In genomic region chr6:53845290-53846073, GRCh38 we compare ENCODE assay signal across 20 cellular contexts. TPM values are rescaled to one million over a fixed set of nuclear protein-coding genes. Genes with fewer than 3 reads are reported as not detected.
DNase-seq lines count a peak whose midpoint lies in the region; ATAC-seq and TF ChIP-seq lines count a peak whose summit lies in the region.
"Had no signal": no experiment of that assay in that cellular context is flagged by ENCODE, and none has a peak within 500 bp of the region (broad histone marks: within the 10 kb centered on the region; RNA-seq: fewer than 3 reads in every experiment).

No MANE protein-coding gene starts in this region.

- intact Hi-C loops in activated CD4-positive, alpha-beta T cell treated with anti-CD3 and anti-CD28 coated beads, Interleukin-2, amount 10 ng/mL, durations not matched to agents 24 days and 14 days (cut with micrococcal nuclease) = no loop called here

- H3K4me3 ChIP-seq in BLaER1 = no peak overlapping the region; the same call in 1 of the 2 replicates
- H3K4me3 ChIP-seq in DND-41 (ENCODE audit: low read depth in 1 of 2, low read length in 2 of 2) = no peak overlapping the region; a peak in 1 of 4 replicates
- H3K4me3 ChIP-seq in Jurkat, Clone E6-1 (ENCODE audit: low read length) = peak overlapping the region; percentile 26
- H3K4me3 ChIP-seq in brain microvascular endothelial cell (ENCODE audit: low read depth, low read length) = no peak overlapping the region
- H3K4me3 ChIP-seq: GM12878, GM23248 had no signal

- H3K36me3 ChIP-seq in BLaER1 (peaks cover 13% of the 10 kb centered on the region; the same call in 1 of the 2 replicates), DND-41 (ENCODE audit: insufficient read depth, low read length) (peaks cover 15% of the 10 kb centered on the region), brain microvascular endothelial cell (replicated peaks) (no peaks in the 10 kb centered on the region)

- peaks cover 7% of the 10 kb centered on the region for H3K9me3 Mint-ChIP-seq in progenitor cell of endocrine pancreas (ENCODE audit: low read depth)
- no peaks in the 10 kb centered on the region for H3K9me3 Mint-ChIP-seq in activated CD4-positive, alpha-beta T cell treated with anti-CD3 and anti-CD28 coated beads, Interleukin-2, amount 10 ng/mL, durations not matched to agents 24 days and 14 days

- no peaks in the 10 kb centered on the region for H3K27me3 Mint-ChIP-seq in progenitor cell of endocrine pancreas
- H3K27me3 Mint-ChIP-seq in activated CD4-positive, alpha-beta T cell treated with anti-CD3 and anti-CD28 coated beads, Interleukin-2, amount 10 ng/mL, durations not matched to agents 24 days and 14 days = no peaks in the 10 kb centered on the region
- H3K27me3 Mint-ChIP-seq: B cell; CD4-positive, alpha-beta memory T cell had no signal

- H3K27ac Mint-ChIP-seq in progenitor cell of endocrine pancreas = peak overlapping the region; percentile 24
- no peak overlapping the region for H3K27ac Mint-ChIP-seq in activated CD4-positive, alpha-beta T cell treated with anti-CD3 and anti-CD28 coated beads, Interleukin-2, amount 10 ng/mL, durations not matched to agents 24 days and 14 days
- H3K27ac Mint-ChIP-seq: B cell; CD4-positive, alpha-beta memory T cell had no signal

- H3K4me2 ChIP-seq in BLaER1 (peak overlapping the region; percentile 74), DND-41 (ENCODE audit: insufficient read depth, low read length) (peak overlapping the region; percentile 48)

- H3K9me3 ChIP-seq in BLaER1 = peaks cover 12% of the 10 kb centered on the region
- peaks cover 3% of the 10 kb centered on the region for H3K9me3 ChIP-seq in DND-41 (ENCODE audit: insufficient read depth, low read length, severe bottlenecking)
- H3K9me3 ChIP-seq: Caco-2 had no signal

- ATAC-seq in DND-41 (ENCODE audit: insufficient read depth, low read depth) = peak; percentile 85
- no peak for ATAC-seq in HG02981 (IDR thresholded peaks at IDR 0.05; ENCODE audit: unreplicated experiment)
- ATAC-seq: GM12878 had no signal

- peaks cover 81% of the 10 kb centered on the region for H3K79me2 ChIP-seq in DND-41 (ENCODE audit: insufficient read depth, low read length)

- H3K4me1 Mint-ChIP-seq in progenitor cell of endocrine pancreas (ENCODE audit: low read depth) = peaks cover 7% of the 10 kb centered on the region
- no peaks in the 10 kb centered on the region for H3K4me1 Mint-ChIP-seq in activated CD4-positive, alpha-beta T cell treated with anti-CD3 and anti-CD28 coated beads, Interleukin-2, amount 10 ng/mL, durations not matched to agents 24 days and 14 days
- H3K4me1 Mint-ChIP-seq: B cell had no signal

- TF ChIP-seq CTCF in DND-41 (IDR thresholded peaks at IDR 0.05; ENCODE audit: borderline replicate concordance, extremely low read depth, low read length, poor library complexity, severe bottlenecking) = no peak
- TF ChIP-seq CTCF in progenitor cell of endocrine pancreas (IDR thresholded peaks at IDR 0.05; ENCODE audit: unreplicated experiment) = no peak
- TF ChIP-seq CTCF in brain microvascular endothelial cell (IDR thresholded peaks at IDR 0.05; ENCODE audit: low read depth, low read length, missing control alignments) = no peak

- no peak overlapping the region for H3K4me3 Mint-ChIP-seq in progenitor cell of endocrine pancreas (ENCODE audit: low read depth)
- no peak overlapping the region for H3K4me3 Mint-ChIP-seq in activated CD4-positive, alpha-beta T cell treated with anti-CD3 and anti-CD28 coated beads, Interleukin-2, amount 10 ng/mL, durations not matched to agents 24 days and 14 days
- H3K4me3 Mint-ChIP-seq: B cell; CD4-positive, alpha-beta memory T cell had no signal

- H3K36me3 Mint-ChIP-seq in progenitor cell of endocrine pancreas (ENCODE audit: insufficient read depth) = peaks cover 10% of the 10 kb centered on the region
- H3K36me3 Mint-ChIP-seq in activated CD4-positive, alpha-beta T cell treated with anti-CD3 and anti-CD28 coated beads, Interleukin-2, amount 10 ng/mL, durations not matched to agents 24 days and 14 days (ENCODE audit: low read depth) = no peaks in the 10 kb centered on the region

- H3K27ac ChIP-seq in BLaER1 = peak overlapping the region; percentile 57
- H3K27ac ChIP-seq in DND-41 (ENCODE audit: low read length) = peak overlapping the region; percentile 82
- H3K27ac ChIP-seq in brain microvascular endothelial cell = no peak overlapping the region
- H3K27ac ChIP-seq: 22Rv1, GM23248 had no signal

- in situ Hi-C loops in brain microvascular endothelial cell (cut with HindIII; ENCODE audit: low pct_ligation_motif_present, low sequenced_read_pairs) = no loop called here

- H4K20me1 ChIP-seq in BLaER1 (0 out of 2 replicates have a peak, but pooled peaks cover 7% of the 10 kb centered on the region), DND-41 (ENCODE audit: insufficient read depth, low read length) (peaks cover 2% of the 10 kb centered on the region; the same call in 1 of the 2 replicates)

- H3K27me3 ChIP-seq in BLaER1 (no peaks in the 10 kb centered on the region), DND-41 (ENCODE audit: insufficient read depth, low read length, poor library complexity) (no peaks in the 10 kb centered on the region), brain microvascular endothelial cell (replicated peaks) (no peaks in the 10 kb centered on the region)

- no peak overlapping the region for H2AFZ ChIP-seq in DND-41 (ENCODE audit: low read depth, low read length)
- H2AFZ ChIP-seq: GM23248 had no signal

- DNase-seq in DND-41 (peak; percentile 81), progenitor cell of endocrine pancreas (ENCODE audit: low spot score, unreplicated experiment) (no peak), brain microvascular endothelial cell (no peak), Kasumi-1 (lab: John Stamatoyannopoulos, UW) (no peak)
- DNase-seq in Jurkat, Clone E6-1 (ENCODE audit: low read depth, low spot score) = peak; percentile 92
- DNase-seq in activated CD4-positive, alpha-beta T cell treated with anti-CD3 and anti-CD28 coated beads, Interleukin-2, amount 10 ng/mL, durations not matched to agents 24 days and 14 days = no peak
- DNase-seq: C1 segment of cervical spinal cord; Caco-2; CD4-positive, alpha-beta memory T cell; DMS153; EL; GDM1; GM23248; H7; HCEC 1CT had no signal

- H3K9ac ChIP-seq in BLaER1 = peak overlapping the region; percentile 3; the same call in 1 of the 2 replicates
- peak overlapping the region; percentile 35; the same call in 1 of the 2 replicates for H3K9ac ChIP-seq in DND-41 (ENCODE audit: low read depth, low read length)
- H3K9ac ChIP-seq: GM23248 had no signal

- H3K4me1 ChIP-seq in BLaER1 (peaks cover 30% of the 10 kb centered on the region), DND-41 (ENCODE audit: insufficient read depth, low read length) (peaks cover 53% of the 10 kb centered on the region)
- H3K4me1 ChIP-seq: Caco-2 had no signal

RNA-seq across cellular contexts. Expression of gene LRRC1, which starts 50.7 kb away (rescaled TPM):
- polyA plus RNA-seq in Jurkat, Clone E6-1 (2012; ENCODE audit: insufficient read depth, insufficient read length) = 7.8 TPM
- total RNA-seq in progenitor cell of endocrine pancreas = 36.2 and 39.2 TPM in 2 replicates
- total RNA-seq in activated CD4-positive, alpha-beta T cell treated with anti-CD3 and anti-CD28 coated beads, Interleukin-2, amount 10 ng/mL, durations not matched to agents 24 days and 14 days = 2.3 and 2.7 TPM in 2 replicates

Comparison
In these comparisons a context has a peak if more than half of its experiments do, and no peak if none do; other contexts are left out.
1. DNase-seq: peak in DND-41 (single experiment) and Jurkat, Clone E6-1 (single experiment); none in progenitor cell of endocrine pancreas (single experiment), brain microvascular endothelial cell (single experiment), Kasumi-1 (0 of 2) and activated CD4-positive, alpha-beta T cell treated with anti-CD3 and anti-CD28 coated beads, Interleukin-2, amount 10 ng/mL, durations not matched to agents 24 days and 14 days (single experiment).
2. RNA of gene LRRC1, which starts 50.7 kb away (total RNA-seq): 36.2 to 39.2 TPM in progenitor cell of endocrine pancreas; 2.3 to 2.7 TPM in activated CD4-positive, alpha-beta T cell treated with anti-CD3 and anti-CD28 coated beads, Interleukin-2, amount 10 ng/mL, durations not matched to agents 24 days and 14 days; every median in the first group is over 10 times any median in the second.